ENCODE assay signal across 1 cellular context in the genomic region with DNA sequence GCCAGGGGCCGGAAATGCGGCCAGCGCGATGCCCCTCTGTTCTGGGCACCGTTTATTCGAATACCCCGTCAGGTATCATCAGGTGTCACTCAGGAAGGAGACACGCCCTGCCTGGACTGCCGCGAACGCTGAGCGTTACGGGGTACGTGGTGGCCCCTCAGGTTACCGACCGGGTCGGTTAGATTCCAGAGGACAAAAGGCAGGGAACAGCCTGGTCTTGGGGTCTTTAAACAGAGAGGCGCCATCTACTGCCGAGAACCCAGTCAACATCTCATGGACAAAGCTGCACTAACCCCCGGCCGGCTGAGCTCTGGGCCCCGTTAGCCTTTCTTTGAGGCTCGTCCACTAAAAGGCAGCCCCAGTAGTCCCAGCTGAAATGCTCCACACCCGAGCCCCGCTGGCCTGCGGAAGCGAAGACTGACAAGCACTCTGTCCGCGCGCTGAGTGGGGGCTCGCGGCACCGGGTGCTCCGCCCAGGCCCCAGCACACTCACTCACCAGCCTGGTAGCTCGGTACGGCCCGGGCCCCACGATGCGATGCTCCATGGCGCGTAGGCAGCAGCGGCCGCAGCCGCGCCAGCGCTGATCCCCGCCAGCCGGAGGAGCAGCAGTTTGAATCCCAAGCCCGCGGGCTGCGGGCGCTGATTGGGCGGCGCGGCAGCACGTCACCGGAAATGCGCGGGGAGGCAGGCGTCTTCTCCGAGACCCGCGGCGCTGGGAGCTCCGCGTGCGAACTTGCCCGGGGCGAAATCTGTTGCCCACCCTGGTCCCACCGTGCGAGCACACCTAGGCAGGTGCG.
TF ChIP-seq lines count a peak whose summit lies in the region.

A gene with protein sequence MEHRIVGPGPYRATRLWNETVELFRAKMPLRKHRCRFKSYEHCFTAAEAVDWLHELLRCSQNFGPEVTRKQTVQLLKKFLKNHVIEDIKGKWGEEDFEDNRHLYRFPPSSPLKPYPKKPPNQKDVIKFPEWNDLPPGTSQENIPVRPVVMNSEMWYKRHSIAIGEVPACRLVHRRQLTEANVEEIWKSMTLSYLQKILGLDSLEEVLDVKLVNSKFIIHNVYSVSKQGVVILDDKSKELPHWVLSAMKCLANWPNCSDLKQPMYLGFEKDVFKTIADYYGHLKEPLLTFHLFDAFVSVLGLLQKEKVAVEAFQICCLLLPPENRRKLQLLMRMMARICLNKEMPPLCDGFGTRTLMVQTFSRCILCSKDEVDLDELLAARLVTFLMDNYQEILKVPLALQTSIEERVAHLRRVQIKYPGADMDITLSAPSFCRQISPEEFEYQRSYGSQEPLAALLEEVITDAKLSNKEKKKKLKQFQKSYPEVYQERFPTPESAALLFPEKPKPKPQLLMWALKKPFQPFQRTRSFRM (minus strand): TSS at position 618 of the 798 bp plus-strand sequence. CDS start 73 bp downstream, at position 545.

TF ChIP-seq in HEK293, 187 proteins besides CTCF, POLR2A, EP300 and RAD21 (continued from another document and continues in another):
- TF ChIP-seq RBAK (tag by site-specific recombination; IDR thresholded peaks at IDR 0.05): no peak
- TF ChIP-seq ZNF2 (tag by site-specific recombination; IDR thresholded peaks at IDR 0.05): peak; percentile 98
- TF ChIP-seq, protein P1, sequence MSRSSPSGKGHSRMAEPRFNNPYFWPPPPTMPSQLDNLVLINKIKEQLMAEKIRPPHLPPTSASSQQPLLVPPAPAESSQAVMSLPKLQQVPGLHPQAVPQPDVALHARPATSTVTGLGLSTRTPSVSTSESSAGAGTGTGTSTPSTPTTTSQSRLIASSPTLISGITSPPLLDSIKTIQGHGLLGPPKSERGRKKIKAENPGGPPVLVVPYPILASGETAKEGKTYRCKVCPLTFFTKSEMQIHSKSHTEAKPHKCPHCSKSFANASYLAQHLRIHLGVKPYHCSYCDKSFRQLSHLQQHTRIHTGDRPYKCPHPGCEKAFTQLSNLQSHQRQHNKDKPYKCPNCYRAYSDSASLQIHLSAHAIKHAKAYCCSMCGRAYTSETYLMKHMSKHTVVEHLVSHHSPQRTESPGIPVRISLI (tag by site-specific recombination; IDR thresholded peaks at IDR 0.05): no peak
- TF ChIP-seq ZNF311 (tag by site-specific recombination; IDR thresholded peaks at IDR 0.05; ENCODE audit: borderline replicate concordance): no peak
- TF ChIP-seq, protein P2, sequence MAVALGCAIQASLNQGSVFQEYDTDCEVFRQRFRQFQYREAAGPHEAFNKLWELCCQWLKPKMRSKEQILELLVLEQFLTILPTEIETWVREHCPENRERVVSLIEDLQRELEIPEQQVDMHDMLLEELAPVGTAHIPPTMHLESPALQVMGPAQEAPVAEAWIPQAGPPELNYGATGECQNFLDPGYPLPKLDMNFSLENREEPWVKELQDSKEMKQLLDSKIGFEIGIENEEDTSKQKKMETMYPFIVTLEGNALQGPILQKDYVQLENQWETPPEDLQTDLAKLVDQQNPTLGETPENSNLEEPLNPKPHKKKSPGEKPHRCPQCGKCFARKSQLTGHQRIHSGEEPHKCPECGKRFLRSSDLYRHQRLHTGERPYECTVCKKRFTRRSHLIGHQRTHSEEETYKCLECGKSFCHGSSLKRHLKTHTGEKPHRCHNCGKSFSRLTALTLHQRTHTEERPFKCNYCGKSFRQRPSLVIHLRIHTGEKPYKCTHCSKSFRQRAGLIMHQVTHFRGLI (tag by site-specific recombination; IDR thresholded peaks at IDR 0.05): peak; percentile 30; the same call in 1 of the 2 replicates
- TF ChIP-seq, protein P3, sequence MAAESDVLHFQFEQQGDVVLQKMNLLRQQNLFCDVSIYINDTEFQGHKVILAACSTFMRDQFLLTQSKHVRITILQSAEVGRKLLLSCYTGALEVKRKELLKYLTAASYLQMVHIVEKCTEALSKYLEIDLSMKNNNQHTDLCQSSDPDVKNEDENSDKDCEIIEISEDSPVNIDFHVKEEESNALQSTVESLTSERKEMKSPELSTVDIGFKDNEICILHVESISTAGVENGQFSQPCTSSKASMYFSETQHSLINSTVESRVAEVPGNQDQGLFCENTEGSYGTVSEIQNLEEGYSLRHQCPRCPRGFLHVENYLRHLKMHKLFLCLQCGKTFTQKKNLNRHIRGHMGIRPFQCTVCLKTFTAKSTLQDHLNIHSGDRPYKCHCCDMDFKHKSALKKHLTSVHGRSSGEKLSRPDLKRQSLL (tag by site-specific recombination; IDR thresholded peaks at IDR 0.05): no peak
- TF ChIP-seq, protein P4, sequence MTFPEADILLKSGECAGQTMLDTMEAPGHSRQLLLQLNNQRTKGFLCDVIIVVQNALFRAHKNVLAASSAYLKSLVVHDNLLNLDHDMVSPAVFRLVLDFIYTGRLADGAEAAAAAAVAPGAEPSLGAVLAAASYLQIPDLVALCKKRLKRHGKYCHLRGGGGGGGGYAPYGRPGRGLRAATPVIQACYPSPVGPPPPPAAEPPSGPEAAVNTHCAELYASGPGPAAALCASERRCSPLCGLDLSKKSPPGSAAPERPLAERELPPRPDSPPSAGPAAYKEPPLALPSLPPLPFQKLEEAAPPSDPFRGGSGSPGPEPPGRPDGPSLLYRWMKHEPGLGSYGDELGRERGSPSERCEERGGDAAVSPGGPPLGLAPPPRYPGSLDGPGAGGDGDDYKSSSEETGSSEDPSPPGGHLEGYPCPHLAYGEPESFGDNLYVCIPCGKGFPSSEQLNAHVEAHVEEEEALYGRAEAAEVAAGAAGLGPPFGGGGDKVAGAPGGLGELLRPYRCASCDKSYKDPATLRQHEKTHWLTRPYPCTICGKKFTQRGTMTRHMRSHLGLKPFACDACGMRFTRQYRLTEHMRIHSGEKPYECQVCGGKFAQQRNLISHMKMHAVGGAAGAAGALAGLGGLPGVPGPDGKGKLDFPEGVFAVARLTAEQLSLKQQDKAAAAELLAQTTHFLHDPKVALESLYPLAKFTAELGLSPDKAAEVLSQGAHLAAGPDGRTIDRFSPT (tag by site-specific recombination; IDR thresholded peaks at IDR 0.05): peak; percentile 80; the same call in 1 of the 2 replicates
- peak; percentile 88 for TF ChIP-seq ZXDB (tag by site-specific recombination; IDR thresholded peaks at IDR 0.05)
- no peak for TF ChIP-seq ZNF138 (tag by site-specific recombination; IDR thresholded peaks at IDR 0.05; ENCODE audit: borderline replicate concordance)
- TF ChIP-seq ZNF433 (tag by site-specific recombination; IDR thresholded peaks at IDR 0.05; ENCODE audit: low read depth): no peak
- TF ChIP-seq ZNF426 (tag by site-specific recombination; IDR thresholded peaks at IDR 0.05): no peak
- TF ChIP-seq, protein P5, sequence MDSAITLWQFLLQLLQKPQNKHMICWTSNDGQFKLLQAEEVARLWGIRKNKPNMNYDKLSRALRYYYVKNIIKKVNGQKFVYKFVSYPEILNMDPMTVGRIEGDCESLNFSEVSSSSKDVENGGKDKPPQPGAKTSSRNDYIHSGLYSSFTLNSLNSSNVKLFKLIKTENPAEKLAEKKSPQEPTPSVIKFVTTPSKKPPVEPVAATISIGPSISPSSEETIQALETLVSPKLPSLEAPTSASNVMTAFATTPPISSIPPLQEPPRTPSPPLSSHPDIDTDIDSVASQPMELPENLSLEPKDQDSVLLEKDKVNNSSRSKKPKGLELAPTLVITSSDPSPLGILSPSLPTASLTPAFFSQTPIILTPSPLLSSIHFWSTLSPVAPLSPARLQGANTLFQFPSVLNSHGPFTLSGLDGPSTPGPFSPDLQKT (IDR thresholded peaks at IDR 0.05; ENCODE audit: borderline replicate concordance, low read depth, low read length): peak; percentile 38; the same call in 1 of the 2 replicates
- 0 out of 2 replicates have a peak, but pooled peaks have one; percentile 32 for TF ChIP-seq OSR2 (tag by site-specific recombination; IDR thresholded peaks at IDR 0.05)
- no peak for TF ChIP-seq KLF1 (tag by site-specific recombination; IDR thresholded peaks at IDR 0.05)
- TF ChIP-seq, protein P6, sequence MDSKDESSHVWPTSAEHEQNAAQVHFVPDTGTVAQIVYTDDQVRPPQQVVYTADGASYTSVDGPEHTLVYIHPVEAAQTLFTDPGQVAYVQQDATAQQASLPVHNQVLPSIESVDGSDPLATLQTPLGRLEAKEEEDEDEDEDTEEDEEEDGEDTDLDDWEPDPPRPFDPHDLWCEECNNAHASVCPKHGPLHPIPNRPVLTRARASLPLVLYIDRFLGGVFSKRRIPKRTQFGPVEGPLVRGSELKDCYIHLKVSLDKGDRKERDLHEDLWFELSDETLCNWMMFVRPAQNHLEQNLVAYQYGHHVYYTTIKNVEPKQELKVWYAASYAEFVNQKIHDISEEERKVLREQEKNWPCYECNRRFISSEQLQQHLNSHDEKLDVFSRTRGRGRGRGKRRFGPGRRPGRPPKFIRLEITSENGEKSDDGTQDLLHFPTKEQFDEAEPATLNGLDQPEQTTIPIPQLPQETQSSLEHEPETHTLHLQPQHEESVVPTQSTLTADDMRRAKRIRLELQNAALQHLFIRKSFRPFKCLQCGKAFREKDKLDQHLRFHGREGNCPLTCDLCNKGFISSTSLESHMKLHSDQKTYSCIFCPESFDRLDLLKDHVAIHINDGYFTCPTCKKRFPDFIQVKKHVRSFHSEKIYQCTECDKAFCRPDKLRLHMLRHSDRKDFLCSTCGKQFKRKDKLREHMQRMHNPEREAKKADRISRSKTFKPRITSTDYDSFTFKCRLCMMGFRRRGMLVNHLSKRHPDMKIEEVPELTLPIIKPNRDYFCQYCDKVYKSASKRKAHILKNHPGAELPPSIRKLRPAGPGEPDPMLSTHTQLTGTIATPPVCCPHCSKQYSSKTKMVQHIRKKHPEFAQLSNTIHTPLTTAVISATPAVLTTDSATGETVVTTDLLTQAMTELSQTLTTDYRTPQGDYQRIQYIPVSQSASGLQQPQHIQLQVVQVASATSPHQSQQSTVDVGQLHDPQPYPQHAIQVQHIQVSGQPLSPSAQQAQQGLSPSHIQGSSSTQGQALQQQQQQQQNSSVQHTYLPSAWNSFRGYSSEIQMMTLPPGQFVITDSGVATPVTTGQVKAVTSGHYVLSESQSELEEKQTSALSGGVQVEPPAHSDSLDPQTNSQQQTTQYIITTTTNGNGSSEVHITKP (tag by site-specific recombination; IDR thresholded peaks at IDR 0.05): peak; percentile 69
- peak; percentile 84 for TF ChIP-seq ZSCAN30 (tag by site-specific recombination; IDR thresholded peaks at IDR 0.05)
- peak; percentile 74 for TF ChIP-seq ZBTB48 (tag by site-specific recombination; IDR thresholded peaks at IDR 0.05)
- TF ChIP-seq TRIM28 (IDR thresholded peaks at IDR 0.05; ENCODE audit: borderline replicate concordance, low read length): peak; percentile 12; the same call in 1 of the 2 replicates
- TF ChIP-seq KLF10 (tag by site-specific recombination; IDR thresholded peaks at IDR 0.05): peak; percentile 42; the same call in 1 of the 2 replicates
- TF ChIP-seq GLIS1 (tag by site-specific recombination; IDR thresholded peaks at IDR 0.05): peak; percentile 56; the same call in 1 of the 2 replicates
- TF ChIP-seq ZSCAN23 (tag by site-specific recombination; IDR thresholded peaks at IDR 0.05): no peak
- TF ChIP-seq, protein P7, sequence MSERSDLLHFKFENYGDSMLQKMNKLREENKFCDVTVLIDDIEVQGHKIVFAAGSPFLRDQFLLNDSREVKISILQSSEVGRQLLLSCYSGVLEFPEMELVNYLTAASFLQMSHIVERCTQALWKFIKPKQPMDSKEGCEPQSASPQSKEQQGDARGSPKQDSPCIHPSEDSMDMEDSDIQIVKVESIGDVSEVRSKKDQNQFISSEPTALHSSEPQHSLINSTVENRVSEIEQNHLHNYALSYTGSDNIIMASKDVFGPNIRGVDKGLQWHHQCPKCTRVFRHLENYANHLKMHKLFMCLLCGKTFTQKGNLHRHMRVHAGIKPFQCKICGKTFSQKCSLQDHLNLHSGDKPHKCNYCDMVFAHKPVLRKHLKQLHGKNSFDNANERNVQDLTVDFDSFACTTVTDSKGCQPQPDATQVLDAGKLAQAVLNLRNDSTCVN (tag by site-specific recombination; optimal IDR thresholded peaks at IDR 0.05): peak; percentile 98
- TF ChIP-seq ZNF610 (tag by site-specific recombination; IDR thresholded peaks at IDR 0.05; ENCODE audit: borderline replicate concordance): peak; percentile 74; the same call in 1 of the 2 replicates
- peak; percentile 32; the same call in 1 of the 2 replicates for TF ChIP-seq ZNF768 (tag by site-specific recombination; IDR thresholded peaks at IDR 0.05)
- TF ChIP-seq FEZF1 (tag by site-specific recombination; IDR thresholded peaks at IDR 0.05): peak; percentile 53
- no peak for TF ChIP-seq ZNF157 (tag by site-specific recombination; IDR thresholded peaks at IDR 0.05)
- peak; percentile 42; the same call in 1 of the 2 replicates for TF ChIP-seq ZNF16 (tag by site-specific recombination; IDR thresholded peaks at IDR 0.05; ENCODE audit: low read depth)
- TF ChIP-seq ZNF530 (tag by site-specific recombination; IDR thresholded peaks at IDR 0.05; ENCODE audit: low read depth): no peak
- no peak for TF ChIP-seq ZNF23 (tag by site-specific recombination; IDR thresholded peaks at IDR 0.05; ENCODE audit: borderline replicate concordance)
- TF ChIP-seq, protein P8, sequence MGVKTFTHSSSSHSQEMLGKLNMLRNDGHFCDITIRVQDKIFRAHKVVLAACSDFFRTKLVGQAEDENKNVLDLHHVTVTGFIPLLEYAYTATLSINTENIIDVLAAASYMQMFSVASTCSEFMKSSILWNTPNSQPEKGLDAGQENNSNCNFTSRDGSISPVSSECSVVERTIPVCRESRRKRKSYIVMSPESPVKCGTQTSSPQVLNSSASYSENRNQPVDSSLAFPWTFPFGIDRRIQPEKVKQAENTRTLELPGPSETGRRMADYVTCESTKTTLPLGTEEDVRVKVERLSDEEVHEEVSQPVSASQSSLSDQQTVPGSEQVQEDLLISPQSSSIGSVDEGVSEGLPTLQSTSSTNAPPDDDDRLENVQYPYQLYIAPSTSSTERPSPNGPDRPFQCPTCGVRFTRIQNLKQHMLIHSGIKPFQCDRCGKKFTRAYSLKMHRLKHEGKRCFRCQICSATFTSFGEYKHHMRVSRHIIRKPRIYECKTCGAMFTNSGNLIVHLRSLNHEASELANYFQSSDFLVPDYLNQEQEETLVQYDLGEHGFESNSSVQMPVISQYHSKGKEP (tag by site-specific recombination; IDR thresholded peaks at IDR 0.05): no peak; the same call in 1 of the 2 replicates
- TF ChIP-seq, protein P9, sequence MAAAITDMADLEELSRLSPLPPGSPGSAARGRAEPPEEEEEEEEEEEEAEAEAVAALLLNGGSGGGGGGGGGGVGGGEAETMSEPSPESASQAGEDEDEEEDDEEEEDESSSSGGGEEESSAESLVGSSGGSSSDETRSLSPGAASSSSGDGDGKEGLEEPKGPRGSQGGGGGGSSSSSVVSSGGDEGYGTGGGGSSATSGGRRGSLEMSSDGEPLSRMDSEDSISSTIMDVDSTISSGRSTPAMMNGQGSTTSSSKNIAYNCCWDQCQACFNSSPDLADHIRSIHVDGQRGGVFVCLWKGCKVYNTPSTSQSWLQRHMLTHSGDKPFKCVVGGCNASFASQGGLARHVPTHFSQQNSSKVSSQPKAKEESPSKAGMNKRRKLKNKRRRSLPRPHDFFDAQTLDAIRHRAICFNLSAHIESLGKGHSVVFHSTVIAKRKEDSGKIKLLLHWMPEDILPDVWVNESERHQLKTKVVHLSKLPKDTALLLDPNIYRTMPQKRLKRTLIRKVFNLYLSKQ (tag by site-specific recombination; IDR thresholded peaks at IDR 0.05; ENCODE audit: borderline replicate concordance): no peak
- TF ChIP-seq, protein P10, sequence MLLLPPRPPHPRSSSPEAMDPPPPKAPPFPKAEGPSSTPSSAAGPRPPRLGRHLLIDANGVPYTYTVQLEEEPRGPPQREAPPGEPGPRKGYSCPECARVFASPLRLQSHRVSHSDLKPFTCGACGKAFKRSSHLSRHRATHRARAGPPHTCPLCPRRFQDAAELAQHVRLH (tag by site-specific recombination; IDR thresholded peaks at IDR 0.05): no peak; the same call in 1 of the 2 replicates
